In genomic region chr1:235325854-235326253, GRCh38 we compare ENCODE assay signal across 9 cellular contexts. TPM values are rescaled to one million over a fixed set of nuclear protein-coding genes. Genes with fewer than 3 reads are reported as not detected.
DNase-seq lines count a peak whose midpoint lies in the region; FAIRE-seq and TF ChIP-seq lines count a peak whose summit lies in the region.
"Had no signal": no experiment of that assay in that cellular context is flagged by ENCODE, and none has a peak within 500 bp of the region (broad histone marks: within the 10 kb centered on the region; RNA-seq: fewer than 3 reads in every experiment).

No MANE protein-coding gene starts in this region.

- DNase-seq in AG10803 (ENCODE audit: low read depth): no peak
- no peak for DNase-seq in bronchial epithelial cell (ENCODE audit: low read depth)
- DNase-seq in anterior cingulate cortex (lab: John Stamatoyannopoulos, UW): no peak
- no peak for DNase-seq in GDM1 (lab: John Stamatoyannopoulos, UW)
- DNase-seq in DMS 273 treated with DMSO at 0.1 percent for 48 hours (lab: John Stamatoyannopoulos, UW): no peak
- DNase-seq in NCI-H2029 treated with DMSO at 0.1 percent for 48 hours (lab: John Stamatoyannopoulos, UW): no peak
- DNase-seq: cortex of kidney had no signal

- no peak for FAIRE-seq in bronchial epithelial cell (lab: Jason Lieb, UNC)

- H3K4me1 ChIP-seq in HUES48 (ENCODE audit: control insufficient read depth, insufficient read depth, low read length) (peaks cover 18% of the 10 kb centered on the region), muscle layer of duodenum (ENCODE audit: control insufficient read depth in 1 of 2, insufficient read depth in 2 of 2, low read length in 2 of 2) (peaks cover 13 to 41% of the 10 kb centered on the region in 2 donors)

- H3K4me3 ChIP-seq in AG10803 (ENCODE audit: low read length) (peak overlapping the region; percentile 85), HUES48 (ENCODE audit: low read depth, low read length) (peak overlapping the region; percentile 96), bronchial epithelial cell (ENCODE audit: low read depth, low read length) (peak overlapping the region; percentile 8), muscle layer of duodenum (ENCODE audit: low read depth in 1 of 2, low read length in 2 of 2) (peak overlapping the region; percentile 85 to 91)

- no peaks in the 10 kb centered on the region for H3K27me3 ChIP-seq in HUES48 (ENCODE audit: control insufficient read depth, insufficient read depth, low read length)
- H3K27me3 ChIP-seq in bronchial epithelial cell (ENCODE audit: control insufficient read depth, insufficient read depth, low read length): no peaks in the 10 kb centered on the region
- H3K27me3 ChIP-seq in muscle layer of duodenum (ENCODE audit: low read depth, low read length): no peaks in the 10 kb centered on the region

- TF ChIP-seq CTCF in AG10803 (conservative IDR thresholded peaks at IDR 0.05; ENCODE audit: low read length): no peak
- no peak for TF ChIP-seq CTCF in bronchial epithelial cell (IDR thresholded peaks at IDR 0.05; ENCODE audit: insufficient read depth, low read length, severe bottlenecking)

- no peak overlapping the region for H3K27ac ChIP-seq in HUES48 (ENCODE audit: low read depth, low read length)
- no peak overlapping the region for H3K27ac ChIP-seq in muscle layer of duodenum (ENCODE audit: low read length)

- H3K9me3 ChIP-seq in HUES48 (ENCODE audit: control insufficient read depth, insufficient read depth, low read length): no peaks in the 10 kb centered on the region
- H3K9me3 ChIP-seq in muscle layer of duodenum (ENCODE audit: control insufficient read depth in 1 of 2, low read length in 2 of 2): no peaks in the 10 kb centered on the region

- peaks cover 26% of the 10 kb centered on the region for H3K36me3 ChIP-seq in HUES48 (ENCODE audit: control insufficient read depth, insufficient read depth, low read length)
- H3K36me3 ChIP-seq in bronchial epithelial cell (ENCODE audit: control insufficient read depth, insufficient read depth, low read length): no peaks in the 10 kb centered on the region
- H3K36me3 ChIP-seq in muscle layer of duodenum (ENCODE audit: control insufficient read depth in 1 of 2, insufficient read depth in 2 of 2, low read length in 2 of 2): peaks cover 0 to 9% of the 10 kb centered on the region in 2 donors

- H3K9ac ChIP-seq in HUES48 (ENCODE audit: low read depth, low read length): no peak overlapping the region

RNA-seq across cellular contexts. Expression of gene ARID4B, which starts 2.1 kb away (rescaled TPM):
- total RNA-seq in bronchial epithelial cell: 11.8 and 37.9 TPM in 2 replicates

RNA-seq across cellular contexts. Expression of gene GGPS1, which starts 2.5 kb away (rescaled TPM):
- total RNA-seq in bronchial epithelial cell: 21.6 and 25.3 TPM in 2 replicates

RNA-seq across cellular contexts. Expression of gene TBCE, which starts 41.4 kb away (rescaled TPM):
- total RNA-seq in bronchial epithelial cell: 16.4 and 25.0 TPM in 2 replicates

Comparison
In these comparisons a context has a peak if more than half of its experiments do, and no peak if none do; other contexts are left out.
1. H3K4me3 ChIP-seq: peak in every context shown above with its lines; median percentile 96 in HUES48; 88 in muscle layer of duodenum; 85 in AG10803; 8 in bronchial epithelial cell.